Comparison of ENCODE assay signal across 1 cellular context in the genomic region with DNA sequence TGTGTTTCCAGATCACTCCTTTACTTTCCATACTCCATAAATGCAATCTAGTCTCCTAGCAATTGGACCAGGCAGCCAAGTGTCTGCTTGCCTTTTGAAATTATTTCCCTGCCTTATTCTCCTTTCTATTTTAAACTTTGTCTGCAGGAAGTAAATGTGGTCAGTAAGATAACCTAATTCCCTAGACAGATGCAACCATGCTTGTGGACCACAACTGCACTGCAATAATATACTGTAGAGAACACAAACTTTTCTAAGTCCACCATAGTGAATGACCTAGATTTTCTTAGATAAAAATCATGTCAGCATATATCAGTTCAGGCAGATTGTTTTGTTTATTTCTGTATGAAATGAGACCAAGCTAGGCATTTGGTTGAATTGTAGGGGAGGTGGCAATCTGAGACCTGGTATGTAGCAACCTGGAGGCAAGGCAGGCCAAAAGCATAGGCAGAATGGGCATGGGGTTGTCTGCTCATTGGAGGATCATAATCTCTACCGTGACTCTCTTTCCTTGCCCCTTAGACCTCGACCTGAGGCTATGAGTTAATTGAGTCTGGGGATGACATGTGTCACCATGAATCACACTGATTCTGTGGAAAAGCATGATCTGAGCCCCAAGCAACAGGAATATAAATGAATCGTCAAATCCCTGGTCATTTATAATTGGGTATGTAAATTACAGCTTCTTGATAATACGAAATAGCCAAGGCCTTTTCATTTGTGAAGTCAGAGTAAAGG.
TF ChIP-seq lines count a peak whose summit lies in the region.

No MANE protein-coding gene starts in this region.

TF ChIP-seq in WTC11, 78 proteins besides CTCF, POLR2A, EP300 and RAD21 (continued from another document):
- TF ChIP-seq ZNF263 (CRISPR knock-in tag; IDR thresholded peaks at IDR 0.05; ENCODE audit: low read depth) (no peak), ZNF232 (CRISPR knock-in tag; IDR thresholded peaks at IDR 0.05) (no peak), ZNF317 (CRISPR knock-in tag; IDR thresholded peaks at IDR 0.05; ENCODE audit: borderline replicate concordance, low read depth) (no peak), JUN (CRISPR knock-in tag; IDR thresholded peaks at IDR 0.05) (no peak), CREB1 (CRISPR knock-in tag; IDR thresholded peaks at IDR 0.05) (no peak), KAT7 (CRISPR knock-in tag; IDR thresholded peaks at IDR 0.05; ENCODE audit: borderline replicate concordance) (no peak), GTF2I (CRISPR knock-in tag; conservative IDR thresholded peaks at IDR 0.05) (no peak), NFYB (CRISPR knock-in tag; conservative IDR thresholded peaks at IDR 0.05; ENCODE audit: low read depth) (no peak), SMAD3 (CRISPR knock-in tag; IDR thresholded peaks at IDR 0.05; ENCODE audit: borderline replicate concordance) (no peak), FOXJ3 (CRISPR knock-in tag; IDR thresholded peaks at IDR 0.05; ENCODE audit: borderline replicate concordance) (no peak), FOXK1 (CRISPR knock-in tag; IDR thresholded peaks at IDR 0.05) (no peak), ZNF138 (CRISPR knock-in tag; conservative IDR thresholded peaks at IDR 0.05) (no peak), ZNF423 (CRISPR knock-in tag; IDR thresholded peaks at IDR 0.05) (no peak)
- TF ChIP-seq, protein P1, sequence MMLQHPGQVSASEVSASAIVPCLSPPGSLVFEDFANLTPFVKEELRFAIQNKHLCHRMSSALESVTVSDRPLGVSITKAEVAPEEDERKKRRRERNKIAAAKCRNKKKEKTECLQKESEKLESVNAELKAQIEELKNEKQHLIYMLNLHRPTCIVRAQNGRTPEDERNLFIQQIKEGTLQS (CRISPR knock-in tag; conservative IDR thresholded peaks at IDR 0.05), result no peak
